Comparison of ENCODE assay signal across 26 cellular contexts in the genomic region with DNA sequence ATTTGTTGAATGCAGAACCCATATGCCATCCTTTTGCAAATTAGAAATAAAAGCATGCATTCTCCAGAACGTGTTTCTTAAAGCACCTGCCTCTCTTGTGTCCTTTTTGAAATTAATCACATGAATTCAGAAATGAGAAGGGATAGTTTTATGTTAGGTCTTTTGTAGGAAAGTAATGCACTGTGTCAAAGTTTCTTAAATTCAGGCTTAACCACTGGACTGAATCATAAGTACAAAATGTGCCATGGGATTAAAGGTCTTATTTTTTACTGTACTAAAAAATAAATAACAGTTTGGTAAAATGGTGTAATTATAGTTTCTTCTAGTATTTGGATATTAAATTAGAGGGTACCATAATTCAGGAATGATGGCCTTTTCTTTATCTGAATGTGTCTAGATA.
"Had no signal": no experiment of that assay in that cellular context is flagged by ENCODE, and none has a peak within 500 bp of the region (broad histone marks: within the 10 kb centered on the region; RNA-seq: fewer than 3 reads in every experiment).

No MANE protein-coding gene starts in this region.

- H2AFZ ChIP-seq: hepatocyte had no signal

- H3K79me2 ChIP-seq: hepatocyte had no signal

- H3K9me3 ChIP-seq: gastrocnemius medialis, ovary, psoas muscle, thoracic aorta, transverse colon, upper lobe of right lung, uterus had no signal

- H3K4me1 Mint-ChIP-seq: memory B cell had no signal

- H3K4me2 ChIP-seq: hepatocyte had no signal

- H3K4me1 ChIP-seq: upper lobe of right lung, uterus had no signal

- H3K4me3 Mint-ChIP-seq: memory B cell; naive thymus-derived CD4-positive, alpha-beta T cell; nephron; stimulated activated naive B cell treated with anti-CD40 and anti-IgM and Interleukin-4, amounts not matched to agents 10 μg/mL and 1 μg/mL and 100 μg/mL, for 72 hours; stimulated activated naive CD8-positive, alpha-beta T cell treated with anti-CD3 and anti-CD28 coated beads, Interleukin-15, Interleukin-2, amounts not matched to agents 100 ng/mL and 50 ng/mL, for 24 hours had no signal

- ATAC-seq: gastrocnemius medialis; heart left ventricle; left lobe of liver; naive thymus-derived CD4-positive, alpha-beta T cell; psoas muscle; right cardiac atrium; stimulated activated naive B cell treated with anti-CD40 and anti-IgM and Interleukin-4, amounts not matched to agents 10 μg/mL and 1 μg/mL and 100 μg/mL, for 72 hours; upper lobe of right lung had no signal

- H3K27ac ChIP-seq: dorsolateral prefrontal cortex, heart left ventricle, hepatocyte, ovary, psoas muscle, thoracic aorta, transverse colon, upper lobe of right lung, uterus had no signal

- H3K27ac Mint-ChIP-seq: memory B cell; naive thymus-derived CD4-positive, alpha-beta T cell; stimulated activated naive B cell treated with anti-CD40 and anti-IgM and Interleukin-4, amounts not matched to agents 10 μg/mL and 1 μg/mL and 100 μg/mL, for 72 hours; stimulated activated naive CD8-positive, alpha-beta T cell treated with anti-CD3 and anti-CD28 coated beads, Interleukin-15, Interleukin-2, amounts not matched to agents 100 ng/mL and 50 ng/mL, for 24 hours had no signal

- H3K4me3 ChIP-seq: dorsolateral prefrontal cortex, gastrocnemius medialis, heart left ventricle, hepatocyte, lung, ovary, thoracic aorta, transverse colon, upper lobe of right lung, uterus had no signal

- H3K9me3 Mint-ChIP-seq: memory B cell; naive thymus-derived CD4-positive, alpha-beta T cell; nephron; stimulated activated naive CD8-positive, alpha-beta T cell treated with anti-CD3 and anti-CD28 coated beads, Interleukin-15, Interleukin-2, amounts not matched to agents 100 ng/mL and 50 ng/mL, for 24 hours had no signal

- DNase-seq: dorsolateral prefrontal cortex; effector CD4-positive, alpha-beta T cell; foreskin fibroblast; gastrocnemius medialis; heart left ventricle; kidney; naive thymus-derived CD4-positive, alpha-beta T cell; occipital lobe; ovary; posterior cingulate gyrus; psoas muscle; right cardiac atrium; small intestine; stimulated activated CD4-positive, alpha-beta T cell treated with anti-CD3 and anti-CD28 coated beads, Interleukin-15, amount 100 ng/mL, for 24 hours; stimulated activated CD4-positive, alpha-beta T cell treated with anti-CD3 and anti-CD28 coated beads, Interleukin-2, amount 100 ng/mL, for 48 hours; stimulated activated naive B cell treated with anti-CD40 and anti-IgM and Interleukin-4, amounts not matched to agents 10 μg/mL and 1 μg/mL and 100 μg/mL, for 72 hours; transverse colon; upper lobe of right lung; uterus had no signal

- H3K27me3 ChIP-seq: dorsolateral prefrontal cortex, gastrocnemius medialis, heart left ventricle, hepatocyte, ovary, transverse colon, upper lobe of right lung, uterus had no signal

- H3K27me3 Mint-ChIP-seq: memory B cell; naive thymus-derived CD4-positive, alpha-beta T cell; stimulated activated naive B cell treated with anti-CD40 and anti-IgM and Interleukin-4, amounts not matched to agents 10 μg/mL and 1 μg/mL and 100 μg/mL, for 72 hours; stimulated activated naive CD8-positive, alpha-beta T cell treated with anti-CD3 and anti-CD28 coated beads, Interleukin-15, Interleukin-2, amounts not matched to agents 100 ng/mL and 50 ng/mL, for 24 hours had no signal

- H3K36me3 ChIP-seq: gastrocnemius medialis, heart left ventricle, ovary, thoracic aorta, transverse colon, upper lobe of right lung, uterus had no signal

- H3K36me3 Mint-ChIP-seq: memory B cell; stimulated activated naive B cell treated with anti-CD40 and anti-IgM and Interleukin-4, amounts not matched to agents 10 μg/mL and 1 μg/mL and 100 μg/mL, for 72 hours had no signal
